Comparison of ENCODE assay signal across 21 cellular contexts in genomic region chr17:57352658-57353057, GRCh38.
A peak's percentile ranks its signal among the peaks of the same experiment; 100 is the strongest.
DNase-seq lines count a peak whose midpoint lies in the region; ATAC-seq and TF ChIP-seq lines count a peak whose summit lies in the region.
"Had no signal": no experiment of that assay in that cellular context is flagged by ENCODE, and none has a peak within 500 bp of the region (broad histone marks: within the 10 kb centered on the region; RNA-seq: fewer than 3 reads in every experiment).

No MANE protein-coding gene starts in this region.

- in situ Hi-C loops in ACHN (cut with HindIII; ENCODE audit: low pct_ligation_motif_present, low pct_unique_long_range_greater_than_20kb, low sequenced_read_pairs): no loop called here

- H3K27ac ChIP-seq in KOPT-K1 (ENCODE audit: low read depth, low read length, poor library complexity, severe bottlenecking): peak overlapping the region; percentile 95
- H3K27ac ChIP-seq: SJCRH30 had no signal

- peaks cover 57% of the 10 kb centered on the region for H3K36me3 ChIP-seq in KOPT-K1 (ENCODE audit: insufficient read depth, low read length)

- no peak for TF ChIP-seq CTCF in fibroblast of the aortic adventitia (IDR thresholded peaks at IDR 0.05; ENCODE audit: insufficient read depth, low read length)

- no peak for ATAC-seq in GM21619 (IDR thresholded peaks at IDR 0.05; ENCODE audit: unreplicated experiment)
- ATAC-seq: PC-3 had no signal

- no peak overlapping the region for H3K4me3 ChIP-seq in fibroblast of the aortic adventitia (ENCODE audit: low read depth, low read length)
- H3K4me3 ChIP-seq: SJCRH30 had no signal

- DNase-seq in ACHN (peak; percentile 21), fibroblast of the aortic adventitia (ENCODE audit: low read depth) (peak; percentile 39), kidney tubule cell (ENCODE audit: low spot score) (peak; percentile 12), middle frontal gyrus (ENCODE audit: extremely low spot score, low spot score) (no peak), NCI-H748 (lab: John Stamatoyannopoulos, UW; ENCODE audit: unreplicated experiment) (no peak), nucleus accumbens (lab: John Stamatoyannopoulos, UW) (no peak)
- DNase-seq: 8988T; BE2C; CD4-positive, alpha-beta memory T cell; DMS53; IMR-90; MM.1S; NCI-H1092 treated with DMSO at 0.1 percent for 48 hours; NCI-H1694; NCI-H510A treated with DMSO at 0.1 percent for 48 hours; NCI-H82; PC-3; RPMI8226; SJCRH30 had no signal

- no peaks in the 10 kb centered on the region for H3K9me3 ChIP-seq in KOPT-K1 (ENCODE audit: insufficient read depth, low read length, poor library complexity, severe bottlenecking)
- H3K9me3 ChIP-seq: BE2C, SJCRH30 had no signal

Comparison
In these comparisons a context has a peak if more than half of its experiments do, and no peak if none do; other contexts are left out.
1. DNase-seq: peak in ACHN (single experiment), fibroblast of the aortic adventitia (single experiment) and kidney tubule cell (single experiment); none in middle frontal gyrus (single experiment), NCI-H748 (single experiment) and nucleus accumbens (0 of 56).